In genomic region chr6:156747715-156748114, GRCh38 we compare ENCODE assay signal across 25 cellular contexts. TPM values are rescaled to one million over a fixed set of nuclear protein-coding genes. Genes with fewer than 3 reads are reported as not detected.
DNase-seq lines count a peak whose midpoint lies in the region; ATAC-seq, FAIRE-seq and TF ChIP-seq lines count a peak whose summit lies in the region.
"Had no signal": no experiment of that assay in that cellular context is flagged by ENCODE, and none has a peak within 500 bp of the region (broad histone marks: within the 10 kb centered on the region; RNA-seq: fewer than 3 reads in every experiment).

No MANE protein-coding gene starts in this region.

- H3K27ac ChIP-seq in A673 (ENCODE audit: low read depth, low read length, poor library complexity, severe bottlenecking), result no peak overlapping the region
- H3K27ac ChIP-seq in HEK293 (ENCODE audit: extremely low read depth, low read depth, low read length), result no peak overlapping the region
- H3K27ac ChIP-seq in K562 (ENCODE audit: extremely low read depth, low read depth, low read length), result no peak overlapping the region
- H3K27ac ChIP-seq: KMS-11, PC-9 had no signal

- TF ChIP-seq RAD21 in K562 (CRISPR knock-in tag; conservative IDR thresholded peaks at IDR 0.05 in 1 of 2, IDR thresholded peaks at IDR 0.05 in 1 of 2), result no peak

- no peak overlapping the region for H3K4me3 Mint-ChIP-seq in natural killer cell
- H3K4me3 Mint-ChIP-seq: B cell, CD14-positive monocyte, HFFc6, T-helper 17 cell had no signal

- BruUV-seq in A673 (replicated peaks; lab: Mats Ljungman, UMichigan) (no TSS peak), K562 (replicated peaks; lab: Mats Ljungman, UMichigan) (no TSS peak)

- H3K9me3 ChIP-seq in A673 (ENCODE audit: low read depth, low read length, poor library complexity, severe bottlenecking) (no peaks in the 10 kb centered on the region), HEK293 (ENCODE audit: control insufficient read depth, insufficient read depth, low read depth, low read length) (no peaks in the 10 kb centered on the region), K562 (replicated peaks; ENCODE audit: control insufficient read depth, insufficient read depth, low read depth, low read length) (no peaks in the 10 kb centered on the region)

- no peaks in the 10 kb centered on the region for H3K79me2 ChIP-seq in K562 (ENCODE audit: control insufficient read depth, insufficient read depth, low read length)

- H4K20me1 ChIP-seq in K562 (replicated peaks; ENCODE audit: control insufficient read depth, insufficient read depth, low read length), result no peaks in the 10 kb centered on the region

- in situ Hi-C loops in K562 (cut with MboI), result no loop called here

- no peak overlapping the region for H3K9ac ChIP-seq in K562 (ENCODE audit: insufficient read depth in 1 of 2, low read depth in 2 of 2, low read length in 2 of 2)
- H3K9ac ChIP-seq: KMS-11 had no signal

- no peaks in the 10 kb centered on the region for H3K4me1 Mint-ChIP-seq in natural killer cell
- H3K4me1 Mint-ChIP-seq: CD14-positive monocyte, T-helper 17 cell had no signal

- DNase-seq in A673 (ENCODE audit: low spot score), result peak; percentile 20
- peak; percentile 51 for DNase-seq in NCI-H69 (lab: John Stamatoyannopoulos, UW)
- DNase-seq in K562 (ENCODE audit: extremely low read depth in 1 of 4, low spot score in 3 of 4), result no peak
- no peak for DNase-seq in natural killer cell
- DNase-seq in NCI-H146 treated with DMSO at 0.1 percent for 48 hours (lab: John Stamatoyannopoulos, UW; ENCODE audit: unreplicated experiment), result no peak
- DNase-seq: DMS79, HFFc6, MV-4-11, NCI-H1105 treated with DMSO at 0.1 percent for 48 hours, NCI-H187, NCI-H2227 treated with DMSO at 0.1 percent for 48 hours, NCI-H510A, PC-9, RPMI8226, SHP77, SW 1271, T-helper 17 cell had no signal

- no peak for TF ChIP-seq POLR2A in K562 (conservative IDR thresholded peaks at IDR 0.05)

- H3K36me3 Mint-ChIP-seq in natural killer cell, result no peaks in the 10 kb centered on the region
- H3K36me3 Mint-ChIP-seq: CD14-positive monocyte had no signal

- H3K4me2 ChIP-seq in K562 (ENCODE audit: insufficient read depth, low read length), result no peak overlapping the region
- H3K4me2 ChIP-seq: KMS-11, PC-9 had no signal

- no peak overlapping the region for H2AFZ ChIP-seq in K562 (ENCODE audit: low read depth, low read length)
- H2AFZ ChIP-seq: PC-9 had no signal

- FAIRE-seq in K562 (lab: Jason Lieb, UNC), result no peak
- FAIRE-seq: A204.1, H54, HTR-8/SVneo had no signal

- no peak overlapping the region for H3K4me3 ChIP-seq in A673 (ENCODE audit: low read depth, low read length, poor library complexity, severe bottlenecking)
- H3K4me3 ChIP-seq in HEK293 (ENCODE audit: low read depth, low read length), result no peak overlapping the region
- no peak overlapping the region for H3K4me3 ChIP-seq in K562
- H3K4me3 ChIP-seq: PC-9 had no signal

- no peaks in the 10 kb centered on the region for H3K9me1 ChIP-seq in K562 (ENCODE audit: control insufficient read depth, insufficient read depth, low read length)

- WGBS in K562 (ENCODE audit: insufficient coverage, low coverage, missing lambda C conversion rate), result 5% methylated on average over 3 of the region's 3 CpGs

- POLR2A ChIA-PET in A673 (lab: Charles Lee; ENCODE audit: low non-redundant PET), result no interaction called here
- POLR2A ChIA-PET in HEK293 (lab: Yijun Ruan, JAX), result no interaction called here
- POLR2A ChIA-PET in K562 (lab: Yijun Ruan, JAX), result interaction anchor here (0.6 to 1.4 kb wide), 2 partner anchors 19 to 36 kb away, joined by 4 to 5 read pairs; no protein-coding TSS in a partner anchor

- CTCF ChIA-PET in A673 (lab: Charles Lee) (no interaction called here), HEK293 (lab: Yijun Ruan, JAX) (interaction anchor here (0.6 kb wide), 2 partner anchors 288 to 1196 kb away, joined by 3 read pairs; no protein-coding TSS in a partner anchor), K562 (lab: Yijun Ruan, JAX; ENCODE audit: low intra/inter-chr PET ratio) (interaction anchor here (0.6 kb wide), 1 partner anchor 235 kb away, joined by 3 read pairs; no protein-coding TSS in a partner anchor)

- H3K4me1 ChIP-seq in A673 (ENCODE audit: insufficient read depth, low read length, poor library complexity, severe bottlenecking) (no peaks in the 10 kb centered on the region), HEK293 (ENCODE audit: control insufficient read depth, insufficient read depth, low read length) (no peaks in the 10 kb centered on the region), K562 (replicated peaks in 1 of 2; ENCODE audit: control insufficient read depth in 2 of 2, insufficient read depth in 2 of 2, low read length in 2 of 2) (0 out of 5 replicates have a peak, but pooled peaks cover 0 to 2% of the 10 kb centered on the region in 2 experiments)

- H3K27ac Mint-ChIP-seq in natural killer cell, result no peak overlapping the region
- H3K27ac Mint-ChIP-seq: B cell, CD14-positive monocyte, HFFc6, T-helper 17 cell had no signal

- ATAC-seq in K562, result no peak
- ATAC-seq in natural killer cell, result no peak
- ATAC-seq in GM18909 (IDR thresholded peaks at IDR 0.05; ENCODE audit: poor library complexity, unreplicated experiment), result no peak
- ATAC-seq: T-helper 17 cell had no signal

- intact Hi-C loops in A673 (cut with micrococcal nuclease; ENCODE audit: unreplicated experiment), result no loop called here
- intact Hi-C loops in K562 (cut with micrococcal nuclease), result no loop called here
- intact Hi-C loops in natural killer cell (cut with micrococcal nuclease), result no loop called here

- peaks cover 5 to 19% of the 10 kb centered on the region in 2 donors for H3K27me3 Mint-ChIP-seq in natural killer cell (ENCODE audit: low read depth in 2 of 2)
- H3K27me3 Mint-ChIP-seq: B cell had no signal

- TF ChIP-seq EP300 in K562 (IDR thresholded peaks at IDR 0.05; ENCODE audit: low read length), result no peak

- no peaks in the 10 kb centered on the region for H3K9me3 Mint-ChIP-seq in natural killer cell
- H3K9me3 Mint-ChIP-seq: HFFc6 had no signal

- H3K36me3 ChIP-seq in A673 (ENCODE audit: insufficient read depth, low read length, poor library complexity, severe bottlenecking) (no peaks in the 10 kb centered on the region), HEK293 (ENCODE audit: control insufficient read depth in 2 of 2, insufficient read depth in 1 of 2, low read length in 2 of 2) (no peaks in the 10 kb centered on the region), K562 (ENCODE audit: control insufficient read depth, insufficient read depth, low read length) (no peaks in the 10 kb centered on the region)

- H3K27me3 ChIP-seq in A673 (replicated peaks; ENCODE audit: insufficient read depth, low read depth, low read length, poor library complexity) (no peaks in the 10 kb centered on the region), K562 (ENCODE audit: control insufficient read depth in 2 of 2, insufficient read depth in 2 of 2, low read length in 2 of 2) (peaks cover 6 to 9% of the 10 kb centered on the region in 2 experiments; a peak in 3 of 5 replicates)

- TF ChIP-seq CTCF in A673 (conservative IDR thresholded peaks at IDR 0.05; ENCODE audit: low read depth, low read length) (no peak), HEK293 (tag by site-specific recombination; IDR thresholded peaks at IDR 0.05) (no peak), K562 (IDR thresholded peaks at IDR 0.05 in 2 of 3, conservative IDR thresholded peaks at IDR 0.05 in 1 of 3; ENCODE audit: insufficient read depth in 2 of 3, low read depth in 1 of 3, low read length in 3 of 3) (no peak), natural killer cell (IDR thresholded peaks at IDR 0.05) (no peak)

TF ChIP-seq in HEK293, 187 proteins besides CTCF, POLR2A, EP300 and RAD21 (continues in another document):
- TF ChIP-seq ZNF37A (tag by site-specific recombination; IDR thresholded peaks at IDR 0.05) (no peak), KLF9 (tag by site-specific recombination; IDR thresholded peaks at IDR 0.05; ENCODE audit: low read depth) (no peak), ZNF292 (tag by site-specific recombination; IDR thresholded peaks at IDR 0.05; ENCODE audit: borderline replicate concordance, low read depth) (no peak), WT1 (tag by site-specific recombination; IDR thresholded peaks at IDR 0.05) (0 out of 2 replicates have a peak, but pooled peaks have one; percentile 30), TRIM28 (IDR thresholded peaks at IDR 0.05; ENCODE audit: borderline replicate concordance, low read length) (0 out of 2 replicates have a peak, but pooled peaks have one; percentile 36), ZNF555 (tag by site-specific recombination; conservative IDR thresholded peaks at IDR 0.05) (no peak)

TF ChIP-seq in K562, 482 proteins besides CTCF, POLR2A, EP300 and RAD21 (continues in another document):
- 0 out of 2 replicates have a peak, but pooled peaks have one; percentile 8 for TF ChIP-seq STAT5A (IDR thresholded peaks at IDR 0.05; ENCODE audit: borderline replicate concordance, low read length)

RNA-seq across cellular contexts. Expression of gene ARID1B, which starts 29.5 kb away (rescaled TPM):
- total RNA-seq in A673 (2021), result 78.5 and 86.3 TPM in 2 replicates
- total RNA-seq in K562 (2011; cell fraction: chromatin; rRNA removed; ENCODE audit: low replicate concordance), result 166 and 348 TPM in 2 replicates
- 89.6 and 106 TPM in 2 replicates for total RNA-seq in K562 (2011; cell fraction: nucleolus; rRNA removed)
- 226 and 418 TPM in 2 replicates for total RNA-seq in K562 (2011; cell fraction: nucleoplasm; rRNA removed)
- total RNA-seq in K562 (2014; rRNA removed), result 19.3 and 21.3 TPM in 2 replicates
- 32.9 and 37.6 TPM in 2 replicates for total RNA-seq in K562 (2014; rRNA removed; fragmentation: Illumina TruSeq; extraction: Trizol)
- 33.7 and 34.3 TPM in 2 replicates for total RNA-seq in K562 (2015; rRNA removed; fragmentation: Illumina TruSeq; extraction: Trizol)
- 48.6 and 50.5 TPM in 2 replicates for total RNA-seq in K562 (2021)
- polyA plus RNA-seq in K562 (2011; rRNA removed), result 20.5 and 20.7 TPM in 2 replicates
- polyA plus RNA-seq in K562 (2011; cell fraction: cytosol; rRNA removed), result 16.9 and 20.5 TPM in 2 replicates
- polyA plus RNA-seq in K562 (2011; cell fraction: nucleus; rRNA removed), result 46.8 and 68.6 TPM in 2 replicates
- 25.9 and 27.1 TPM in 2 replicates for polyA plus RNA-seq in K562 (2012)
- polyA plus RNA-seq in K562 (2014; fragmentation: Illumina TruSeq; extraction: Trizol), result 26.2 and 30.1 TPM in 2 replicates
- 10 to 100 TPM; 12.5 to 25.8 TPM for polyA plus RNA-seq in K562 (2014; fragmentation: Nextera tagmentation; extraction: Ambion mirVana)
- polyA plus RNA-seq in K562 (2014; rRNA removed), result 21.8 and 22.3 TPM in 2 replicates
- 81.8 and 86.3 TPM in 2 replicates for polyA minus RNA-seq in K562 (2011; rRNA and poly(A)+ RNA removed)
- 64.9 and 82.5 TPM in 2 replicates for polyA minus RNA-seq in K562 (2011; cell fraction: cytosol; rRNA and poly(A)+ RNA removed)
- 157 and 175 TPM in 2 replicates for polyA minus RNA-seq in K562 (2011; cell fraction: nucleus; rRNA and poly(A)+ RNA removed)
- total RNA-seq in natural killer cell, result 100 to 1,000 TPM; 180 to 201 (median 189) TPM

Comparison
In these comparisons a context has a peak if more than half of its experiments do, and no peak if none do; other contexts are left out.
1. DNase-seq: peak in A673 (single experiment) and NCI-H69 (single experiment); none in K562 (0 of 4), natural killer cell (single experiment) and NCI-H146 treated with DMSO at 0.1 percent for 48 hours (single experiment).